ENCODE assay signal across 25 cellular contexts in genomic region chr3:130374908-130375307, GRCh38. TPM values are rescaled to one million over a fixed set of nuclear protein-coding genes. Genes with fewer than 3 reads are reported as not detected.
"Had no signal": no experiment of that assay in that cellular context is flagged by ENCODE, and none has a peak within 500 bp of the region (broad histone marks: within the 10 kb centered on the region; RNA-seq: fewer than 3 reads in every experiment).

No MANE protein-coding gene starts in this region.

- H3K4me1 Mint-ChIP-seq: endodermal cell, immature natural killer cell had no signal

- ATAC-seq: effector memory CD8-positive, alpha-beta T cell; foreskin keratinocyte; gastroesophageal sphincter; heart left ventricle; left lung; left ventricle myocardium superior; lower lobe of right lung had no signal

- DNase-seq: colonic mucosa; cortex of kidney; effector CD8-positive, alpha-beta T cell; effector memory CD8-positive, alpha-beta T cell; endodermal cell; foreskin keratinocyte; heart left ventricle; hypothalamus; immature natural killer cell; islet precursor cell; kidney; kidney glomerular epithelial cell; left lung; left ventricle myocardium superior; lower lobe of right lung; mesendoderm; midbrain had no signal

- H3K4me3 Mint-ChIP-seq: dendritic cell treated with granulocyte-macrophage colony-stimulating factor and Interleukin-4, amounts not matched to agents 40 ng/mL and 50 ng/mL, for 4 days; effector memory CD8-positive, alpha-beta T cell; endodermal cell; immature natural killer cell had no signal

- H3K36me3 Mint-ChIP-seq: immature natural killer cell had no signal

- H3K9me3 Mint-ChIP-seq: endodermal cell had no signal

- H3K27ac Mint-ChIP-seq: dendritic cell treated with granulocyte-macrophage colony-stimulating factor and Interleukin-4, amounts not matched to agents 40 ng/mL and 50 ng/mL, for 4 days; effector memory CD8-positive, alpha-beta T cell; endodermal cell; immature natural killer cell had no signal

RNA-seq across cellular contexts. Expression of gene COL6A5, which starts 29.4 kb away (rescaled TPM):
- total RNA-seq: chondrocyte, dermis microvascular lymphatic vessel endothelial cell, esophagus muscularis mucosa, foreskin keratinocyte, left ventricle myocardium superior, lung microvascular endothelial cell, mononuclear cell, mucosa of gallbladder had no signal
